19 cellular contexts compared by ENCODE assay signal in the genomic region with DNA sequence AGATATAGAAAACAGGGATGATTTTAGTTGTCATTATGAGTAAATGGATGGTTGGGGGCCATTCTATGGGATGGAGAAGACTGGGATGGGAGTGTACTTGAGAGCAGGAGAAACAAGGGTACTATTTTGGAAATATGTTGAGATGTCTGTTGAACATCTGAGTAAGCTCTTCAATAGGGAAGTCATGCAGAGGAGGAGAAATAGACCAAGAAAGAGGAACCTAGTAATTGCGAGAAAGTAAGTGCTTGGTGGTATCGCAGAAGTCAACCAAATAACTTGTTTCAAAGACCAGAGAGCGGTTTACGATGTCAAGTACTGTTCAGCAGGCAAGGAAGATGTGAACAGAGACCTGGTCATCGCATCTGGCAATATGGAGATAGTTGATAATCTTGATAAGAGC. TPM values are rescaled to one million over a fixed set of nuclear protein-coding genes. Genes with fewer than 3 reads are reported as not detected.
"Had no signal": no experiment of that assay in that cellular context is flagged by ENCODE, and none has a peak within 500 bp of the region (broad histone marks: within the 10 kb centered on the region; RNA-seq: fewer than 3 reads in every experiment).

No MANE protein-coding gene starts in this region.

- H3K4me1 Mint-ChIP-seq: activated CD4-positive, alpha-beta T cell treated with anti-CD3 and anti-CD28 coated beads, Interleukin-2, amount 10 ng/mL, durations not matched to agents 24 days and 14 days; stimulated activated memory B cell treated with anti-CD40 and anti-IgM and Interleukin-4, amounts not matched to agents 10 μg/mL and 1 μg/mL and 100 μg/mL, for 72 hours had no signal

- H3K4me3 Mint-ChIP-seq: activated CD4-positive, alpha-beta T cell treated with anti-CD3 and anti-CD28 coated beads, Interleukin-2, amount 10 ng/mL, durations not matched to agents 24 days and 14 days; activated CD8-positive, alpha-beta T cell treated with anti-CD3 and anti-CD28 coated beads for 36 hours; activated naive CD4-positive, alpha-beta T cell treated with anti-CD3 and anti-CD28 coated beads for 36 hours; activated T-cell treated with anti-CD3 and anti-CD28 coated beads, Interleukin-2, amount 50 U/mL, for 24 hours; stimulated activated memory B cell treated with anti-CD40 and anti-IgM and Interleukin-4, amounts not matched to agents 10 μg/mL and 1 μg/mL and 100 μg/mL, for 72 hours had no signal

- H3K9me3 Mint-ChIP-seq: activated CD4-positive, alpha-beta T cell treated with anti-CD3 and anti-CD28 coated beads, Interleukin-2, amount 10 ng/mL, durations not matched to agents 24 days and 14 days; activated CD8-positive, alpha-beta T cell treated with anti-CD3 and anti-CD28 coated beads for 36 hours; activated naive CD4-positive, alpha-beta T cell treated with anti-CD3 and anti-CD28 coated beads for 36 hours; activated T-cell treated with anti-CD3 and anti-CD28 coated beads, Interleukin-2, amount 50 U/mL, for 24 hours; activated T-helper 2 cell treated with anti-CD3 and anti-CD28 coated beads, Interferon-gamma antibody, Interleukin-2, Interleukin-4, amounts not matched to agents 10 μg/mL and 5 μg/mL and 100 μg/mL, durations not matched to agents 14 hours and 24 hours and 36 hours had no signal

- H3K36me3 Mint-ChIP-seq: stimulated activated memory B cell treated with anti-CD40 and anti-IgM and Interleukin-4, amounts not matched to agents 10 μg/mL and 1 μg/mL and 100 μg/mL, for 72 hours had no signal

- H3K27me3 Mint-ChIP-seq: activated CD4-positive, alpha-beta T cell treated with anti-CD3 and anti-CD28 coated beads, Interleukin-2, amount 10 ng/mL, durations not matched to agents 24 days and 14 days; activated T-cell treated with anti-CD3 and anti-CD28 coated beads, Interleukin-2, amount 50 U/mL, for 24 hours; stimulated activated memory B cell treated with anti-CD40 and anti-IgM and Interleukin-4, amounts not matched to agents 10 μg/mL and 1 μg/mL and 100 μg/mL, for 72 hours had no signal

- H3K27ac Mint-ChIP-seq: activated CD4-positive, alpha-beta T cell treated with anti-CD3 and anti-CD28 coated beads, Interleukin-2, amount 10 ng/mL, durations not matched to agents 24 days and 14 days; activated CD8-positive, alpha-beta T cell treated with anti-CD3 and anti-CD28 coated beads for 36 hours; activated naive CD4-positive, alpha-beta T cell treated with anti-CD3 and anti-CD28 coated beads for 36 hours; activated T-cell treated with anti-CD3 and anti-CD28 coated beads, Interleukin-2, amount 50 U/mL, for 24 hours; activated T-helper 2 cell treated with anti-CD3 and anti-CD28 coated beads, Interferon-gamma antibody, Interleukin-2, Interleukin-4, amounts not matched to agents 10 μg/mL and 5 μg/mL and 100 μg/mL, durations not matched to agents 14 hours and 24 hours and 36 hours; stimulated activated memory B cell treated with anti-CD40 and anti-IgM and Interleukin-4, amounts not matched to agents 10 μg/mL and 1 μg/mL and 100 μg/mL, for 72 hours had no signal

- DNase-seq: activated CD4-positive, alpha-beta T cell treated with anti-CD3 and anti-CD28 coated beads, Interleukin-2, amount 10 ng/mL, durations not matched to agents 24 days and 14 days; activated CD8-positive, alpha-beta T cell treated with anti-CD3 and anti-CD28 coated beads for 36 hours; activated naive CD4-positive, alpha-beta T cell treated with anti-CD3 and anti-CD28 coated beads for 36 hours; activated T-cell treated with anti-CD3 and anti-CD28 coated beads, Interleukin-2, amount 50 U/mL, for 24 hours; anterior cingulate cortex; brain microvascular endothelial cell; effector CD4-positive, alpha-beta T cell; gastrocnemius medialis; head of caudate nucleus; left ventricle myocardium inferior; mammary epithelial cell; occipital lobe; retina; spleen; stimulated activated CD4-positive, alpha-beta T cell treated with anti-CD3 and anti-CD28 coated beads, Interleukin-4, amount 100 ng/mL, for 4 hours; testis; upper lobe of left lung had no signal

RNA-seq across cellular contexts. Expression of gene CHRM3, which starts 22.4 kb away (rescaled TPM):
- total RNA-seq: activated CD4-positive, alpha-beta T cell treated with anti-CD3 and anti-CD28 coated beads, Interleukin-2, amount 10 ng/mL, durations not matched to agents 24 days and 14 days; activated T-helper 2 cell treated with anti-CD3 and anti-CD28 coated beads, Interferon-gamma antibody, Interleukin-2, Interleukin-4, amounts not matched to agents 10 μg/mL and 5 μg/mL and 100 μg/mL, durations not matched to agents 14 hours and 24 hours and 36 hours had no signal
